ENCODE assay signal across 26 cellular contexts in genomic region chr2:71938108-71938507, GRCh38.
"Had no signal": no experiment of that assay in that cellular context is flagged by ENCODE, and none has a peak within 500 bp of the region (broad histone marks: within the 10 kb centered on the region; RNA-seq: fewer than 3 reads in every experiment).

No MANE protein-coding gene starts in this region.

- ATAC-seq: activated CD4-positive, alpha-beta T cell treated with anti-CD3 and anti-CD28 coated beads for 36 hours; effector memory CD8-positive, alpha-beta T cell; left colon; psoas muscle; T-cell had no signal

- H3K27ac ChIP-seq: ascending aorta, cardiac muscle cell, ovary, psoas muscle, sigmoid colon, suprapubic skin, tibial artery had no signal

- DNase-seq: activated CD4-positive, alpha-beta T cell treated with anti-CD3 and anti-CD28 coated beads for 36 hours; activated CD4-positive, alpha-beta T cell treated with anti-CD3 and anti-CD28 coated beads, Interleukin-2, amount 50 U/mL, for 48 hours; activated CD4-positive, CD25-positive, alpha-beta regulatory T cell; activated gamma-delta T cell; activated naive CD4-positive, alpha-beta T cell treated with anti-CD3 and anti-CD28 coated beads, Interleukin-2, amount 10 ng/mL, durations not matched to agents 7 days and 5 days; activated naive CD8-positive, alpha-beta T cell treated with anti-CD3 and anti-CD28 coated beads, Interleukin-2, amount 10 ng/mL, durations not matched to agents 7 days and 5 days; cortex of kidney; effector memory CD8-positive, alpha-beta T cell; foreskin fibroblast; hippocampal formation; kidney; left colon; mammary epithelial cell; naive B cell; nephron progenitor cell; ovary; psoas muscle; sigmoid colon; small intestine; stimulated activated CD4-positive, alpha-beta T cell treated with anti-CD3 and anti-CD28 coated beads, Interleukin-2, amount 100 ng/mL, for 24 hours; stimulated activated naive CD4-positive, alpha-beta T cell; T-cell had no signal

- H3K4me3 ChIP-seq: ascending aorta, cardiac muscle cell, ovary, psoas muscle, sigmoid colon, suprapubic skin, tibial artery had no signal
